Comparison of ENCODE assay signal across 1 cellular context in genomic region chr10:126917375-126917774, GRCh38.
TF ChIP-seq lines count a peak whose summit lies in the region.

No MANE protein-coding gene starts in this region.

TF ChIP-seq in GM23338, 12 proteins besides CTCF, POLR2A, EP300 and RAD21 (continued from another document):
- TF ChIP-seq, protein P1, sequence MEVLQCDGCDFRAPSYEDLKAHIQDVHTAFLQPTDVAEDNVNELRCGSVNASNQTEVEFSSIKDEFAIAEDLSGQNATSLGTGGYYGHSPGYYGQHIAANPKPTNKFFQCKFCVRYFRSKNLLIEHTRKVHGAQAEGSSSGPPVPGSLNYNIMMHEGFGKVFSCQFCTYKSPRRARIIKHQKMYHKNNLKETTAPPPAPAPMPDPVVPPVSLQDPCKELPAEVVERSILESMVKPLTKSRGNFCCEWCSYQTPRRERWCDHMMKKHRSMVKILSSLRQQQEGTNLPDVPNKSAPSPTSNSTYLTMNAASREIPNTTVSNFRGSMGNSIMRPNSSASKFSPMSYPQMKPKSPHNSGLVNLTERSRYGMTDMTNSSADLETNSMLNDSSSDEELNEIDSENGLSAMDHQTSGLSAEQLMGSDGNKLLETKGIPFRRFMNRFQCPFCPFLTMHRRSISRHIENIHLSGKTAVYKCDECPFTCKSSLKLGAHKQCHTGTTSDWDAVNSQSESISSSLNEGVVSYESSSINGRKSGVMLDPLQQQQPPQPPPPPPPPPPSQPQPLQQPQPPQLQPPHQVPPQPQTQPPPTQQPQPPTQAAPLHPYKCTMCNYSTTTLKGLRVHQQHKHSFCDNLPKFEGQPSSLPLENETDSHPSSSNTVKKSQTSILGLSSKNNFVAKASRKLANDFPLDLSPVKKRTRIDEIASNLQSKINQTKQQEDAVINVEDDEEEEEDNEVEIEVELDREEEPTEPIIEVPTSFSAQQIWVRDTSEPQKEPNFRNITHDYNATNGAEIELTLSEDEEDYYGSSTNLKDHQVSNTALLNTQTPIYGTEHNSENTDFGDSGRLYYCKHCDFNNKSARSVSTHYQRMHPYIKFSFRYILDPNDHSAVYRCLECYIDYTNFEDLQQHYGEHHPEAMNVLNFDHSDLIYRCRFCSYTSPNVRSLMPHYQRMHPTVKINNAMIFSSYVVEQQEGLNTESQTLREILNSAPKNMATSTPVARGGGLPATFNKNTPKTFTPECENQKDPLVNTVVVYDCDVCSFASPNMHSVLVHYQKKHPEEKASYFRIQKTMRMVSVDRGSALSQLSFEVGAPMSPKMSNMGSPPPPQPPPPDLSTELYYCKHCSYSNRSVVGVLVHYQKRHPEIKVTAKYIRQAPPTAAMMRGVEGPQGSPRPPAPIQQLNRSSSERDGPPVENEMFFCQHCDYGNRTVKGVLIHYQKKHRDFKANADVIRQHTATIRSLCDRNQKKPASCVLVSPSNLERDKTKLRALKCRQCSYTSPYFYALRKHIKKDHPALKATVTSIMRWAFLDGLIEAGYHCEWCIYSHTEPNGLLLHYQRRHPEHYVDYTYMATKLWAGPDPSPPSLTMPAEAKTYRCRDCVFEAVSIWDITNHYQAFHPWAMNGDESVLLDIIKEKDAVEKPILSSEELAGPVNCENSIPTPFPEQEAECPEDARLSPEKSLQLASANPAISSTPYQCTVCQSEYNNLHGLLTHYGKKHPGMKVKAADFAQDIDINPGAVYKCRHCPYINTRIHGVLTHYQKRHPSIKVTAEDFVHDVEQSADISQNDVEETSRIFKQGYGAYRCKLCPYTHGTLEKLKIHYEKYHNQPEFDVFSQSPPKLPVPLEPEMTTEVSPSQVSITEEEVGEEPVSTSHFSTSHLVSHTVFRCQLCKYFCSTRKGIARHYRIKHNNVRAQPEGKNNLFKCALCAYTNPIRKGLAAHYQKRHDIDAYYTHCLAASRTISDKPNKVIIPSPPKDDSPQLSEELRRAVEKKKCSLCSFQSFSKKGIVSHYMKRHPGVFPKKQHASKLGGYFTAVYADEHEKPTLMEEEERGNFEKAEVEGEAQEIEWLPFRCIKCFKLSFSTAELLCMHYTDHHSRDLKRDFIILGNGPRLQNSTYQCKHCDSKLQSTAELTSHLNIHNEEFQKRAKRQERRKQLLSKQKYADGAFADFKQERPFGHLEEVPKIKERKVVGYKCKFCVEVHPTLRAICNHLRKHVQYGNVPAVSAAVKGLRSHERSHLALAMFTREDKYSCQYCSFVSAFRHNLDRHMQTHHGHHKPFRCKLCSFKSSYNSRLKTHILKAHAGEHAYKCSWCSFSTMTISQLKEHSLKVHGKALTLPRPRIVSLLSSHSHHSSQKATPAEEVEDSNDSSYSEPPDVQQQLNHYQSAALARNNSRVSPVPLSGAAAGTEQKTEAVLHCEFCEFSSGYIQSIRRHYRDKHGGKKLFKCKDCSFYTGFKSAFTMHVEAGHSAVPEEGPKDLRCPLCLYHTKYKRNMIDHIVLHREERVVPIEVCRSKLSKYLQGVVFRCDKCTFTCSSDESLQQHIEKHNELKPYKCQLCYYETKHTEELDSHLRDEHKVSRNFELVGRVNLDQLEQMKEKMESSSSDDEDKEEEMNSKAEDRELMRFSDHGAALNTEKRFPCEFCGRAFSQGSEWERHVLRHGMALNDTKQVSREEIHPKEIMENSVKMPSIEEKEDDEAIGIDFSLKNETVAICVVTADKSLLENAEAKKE (CRISPR knock-in tag; IDR thresholded peaks at IDR 0.05) = no peak
- TF ChIP-seq STAT1 (IDR thresholded peaks at IDR 0.05; ENCODE audit: unreplicated experiment) = no peak
- TF ChIP-seq POLR2AphosphoS5 (IDR thresholded peaks at IDR 0.05; ENCODE audit: low read depth) = no peak
- TF ChIP-seq ZNF114 (CRISPR knock-in tag; IDR thresholded peaks at IDR 0.05) = no peak
- no peak for TF ChIP-seq EZH2phosphoT487 (IDR thresholded peaks at IDR 0.05; ENCODE audit: unreplicated experiment)
- TF ChIP-seq CREB1 (CRISPR knock-in tag; IDR thresholded peaks at IDR 0.05; ENCODE audit: low read depth) = no peak
- no peak for TF ChIP-seq EZH2 (IDR thresholded peaks at IDR 0.05; ENCODE audit: low read depth, unreplicated experiment)
- TF ChIP-seq, protein P2, sequence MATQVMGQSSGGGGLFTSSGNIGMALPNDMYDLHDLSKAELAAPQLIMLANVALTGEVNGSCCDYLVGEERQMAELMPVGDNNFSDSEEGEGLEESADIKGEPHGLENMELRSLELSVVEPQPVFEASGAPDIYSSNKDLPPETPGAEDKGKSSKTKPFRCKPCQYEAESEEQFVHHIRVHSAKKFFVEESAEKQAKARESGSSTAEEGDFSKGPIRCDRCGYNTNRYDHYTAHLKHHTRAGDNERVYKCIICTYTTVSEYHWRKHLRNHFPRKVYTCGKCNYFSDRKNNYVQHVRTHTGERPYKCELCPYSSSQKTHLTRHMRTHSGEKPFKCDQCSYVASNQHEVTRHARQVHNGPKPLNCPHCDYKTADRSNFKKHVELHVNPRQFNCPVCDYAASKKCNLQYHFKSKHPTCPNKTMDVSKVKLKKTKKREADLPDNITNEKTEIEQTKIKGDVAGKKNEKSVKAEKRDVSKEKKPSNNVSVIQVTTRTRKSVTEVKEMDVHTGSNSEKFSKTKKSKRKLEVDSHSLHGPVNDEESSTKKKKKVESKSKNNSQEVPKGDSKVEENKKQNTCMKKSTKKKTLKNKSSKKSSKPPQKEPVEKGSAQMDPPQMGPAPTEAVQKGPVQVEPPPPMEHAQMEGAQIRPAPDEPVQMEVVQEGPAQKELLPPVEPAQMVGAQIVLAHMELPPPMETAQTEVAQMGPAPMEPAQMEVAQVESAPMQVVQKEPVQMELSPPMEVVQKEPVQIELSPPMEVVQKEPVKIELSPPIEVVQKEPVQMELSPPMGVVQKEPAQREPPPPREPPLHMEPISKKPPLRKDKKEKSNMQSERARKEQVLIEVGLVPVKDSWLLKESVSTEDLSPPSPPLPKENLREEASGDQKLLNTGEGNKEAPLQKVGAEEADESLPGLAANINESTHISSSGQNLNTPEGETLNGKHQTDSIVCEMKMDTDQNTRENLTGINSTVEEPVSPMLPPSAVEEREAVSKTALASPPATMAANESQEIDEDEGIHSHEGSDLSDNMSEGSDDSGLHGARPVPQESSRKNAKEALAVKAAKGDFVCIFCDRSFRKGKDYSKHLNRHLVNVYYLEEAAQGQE (IDR thresholded peaks at IDR 0.05; ENCODE audit: unreplicated experiment) = no peak
- no peak for TF ChIP-seq NANOG (IDR thresholded peaks at IDR 0.05; ENCODE audit: borderline replicate concordance)
- no peak for TF ChIP-seq JUNB (IDR thresholded peaks at IDR 0.05; ENCODE audit: unreplicated experiment)
